Comparison of ENCODE assay signal across 2 cellular contexts in genomic region chr19:43682824-43683661, GRCh38.
TF ChIP-seq lines count a peak whose summit lies in the region.

No MANE protein-coding gene starts in this region.

TF ChIP-seq in HepG2, 621 proteins besides CTCF, POLR2A, EP300 and RAD21:
- TF ChIP-seq PLSCR1 (CRISPR knock-in tag; IDR thresholded peaks at IDR 0.05; ENCODE audit: borderline replicate concordance) (no peak), NFE2L2 (IDR thresholded peaks at IDR 0.05; ENCODE audit: low read length) (peak; percentile 39; the same call in 1 of the 2 replicates), JUN (CRISPR knock-in tag; IDR thresholded peaks at IDR 0.05) (no peak), CREB1 (IDR thresholded peaks at IDR 0.05) (0 out of 2 replicates have a peak, but pooled peaks have one; percentile 24), CREB1 (CRISPR knock-in tag; IDR thresholded peaks at IDR 0.05) (no peak)

TF ChIP-seq in H1, 55 proteins besides CTCF, POLR2A, EP300 and RAD21:
- TF ChIP-seq MAFK (IDR thresholded peaks at IDR 0.05; ENCODE audit: low read depth, low read length) (no peak), TCF12 (IDR thresholded peaks at IDR 0.05; ENCODE audit: low read depth, low read length) (no peak), BACH1 (IDR thresholded peaks at IDR 0.05; ENCODE audit: low read length) (no peak), ATF2 (IDR thresholded peaks at IDR 0.05; ENCODE audit: low read length) (no peak), POU5F1 (IDR thresholded peaks at IDR 0.05; ENCODE audit: low read depth, low read length) (no peak), PHF8 (conservative IDR thresholded peaks at IDR 0.05; ENCODE audit: low read depth, low read length) (no peak), JUND (IDR thresholded peaks at IDR 0.05; ENCODE audit: low read length) (no peak), ASH2L (IDR thresholded peaks at IDR 0.05; ENCODE audit: low read length) (no peak), KDM4A (IDR thresholded peaks at IDR 0.05; ENCODE audit: low read depth, low read length, severe bottlenecking) (no peak), SP2 (IDR thresholded peaks at IDR 0.05; ENCODE audit: low read length) (no peak), TAF1 (IDR thresholded peaks at IDR 0.05; ENCODE audit: low read depth, low read length) (no peak), EGR1 (IDR thresholded peaks at IDR 0.05; ENCODE audit: borderline replicate concordance, low read depth, low read length) (no peak), TAF7 (optimal IDR thresholded peaks at IDR 0.05; ENCODE audit: borderline replicate concordance, low read depth, low read length) (no peak), NRF1 (IDR thresholded peaks at IDR 0.05; ENCODE audit: low read depth, low read length) (no peak), MAX (IDR thresholded peaks at IDR 0.05) (no peak), EZH2 (IDR thresholded peaks at IDR 0.05; ENCODE audit: low read depth, low read length, severe bottlenecking) (no peak), SIRT6 (IDR thresholded peaks at IDR 0.05; ENCODE audit: low read length) (no peak), ATF3 (IDR thresholded peaks at IDR 0.05; ENCODE audit: insufficient read depth, low read depth, low read length) (no peak), CBX8 (IDR thresholded peaks at IDR 0.05; ENCODE audit: borderline replicate concordance, low read depth, low read length) (no peak)
